Comparison of ENCODE assay signal across 21 cellular contexts in the genomic region with DNA sequence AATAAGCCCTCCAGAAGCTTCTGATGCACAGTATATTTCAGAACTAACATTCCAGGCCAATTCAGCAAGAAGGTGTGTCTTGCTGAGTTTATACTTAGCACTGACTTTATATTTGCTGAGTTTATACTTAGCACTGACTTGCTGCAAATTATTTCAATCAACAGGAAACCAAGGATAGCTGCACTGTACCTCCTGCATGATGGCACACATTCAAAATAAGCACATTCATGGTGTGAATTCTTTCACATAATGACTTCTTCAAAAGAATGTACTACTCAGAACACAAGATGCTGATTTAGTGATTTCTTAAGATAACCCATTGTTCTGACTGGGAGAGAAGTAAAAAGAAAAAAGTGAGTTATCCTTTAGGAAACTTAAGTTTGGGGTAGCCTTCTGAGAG. TPM values are rescaled to one million over a fixed set of nuclear protein-coding genes. Genes with fewer than 3 reads are reported as not detected.
DNase-seq lines count a peak whose midpoint lies in the region; ATAC-seq, FAIRE-seq and TF ChIP-seq lines count a peak whose summit lies in the region.
"Had no signal": no experiment of that assay in that cellular context is flagged by ENCODE, and none has a peak within 500 bp of the region (broad histone marks: within the 10 kb centered on the region; RNA-seq: fewer than 3 reads in every experiment).

No MANE protein-coding gene starts in this region.

- no peak overlapping the region for H2AK5ac ChIP-seq in IMR-90 (ENCODE audit: low read depth, low read length)

- H3K4me1 ChIP-seq in IMR-90 (ENCODE audit: control insufficient read depth, insufficient read depth, low read length) (peaks cover 17% of the 10 kb centered on the region), PC-3 (ENCODE audit: insufficient read depth, low read length) (0 out of 2 replicates have a peak, but pooled peaks cover 6% of the 10 kb centered on the region), smooth muscle cell (ENCODE audit: low read depth) (peaks cover 8% of the 10 kb centered on the region)
- H3K4me1 ChIP-seq: Peyer's patch had no signal

- H3K4me3 ChIP-seq in IMR-90 (ENCODE audit: insufficient read depth, low read depth, low read length) (no peak overlapping the region), bronchial epithelial cell (ENCODE audit: low read depth, low read length) (no peak overlapping the region), kidney epithelial cell (ENCODE audit: low read depth, low read length) (no peak overlapping the region), PC-3 (ENCODE audit: low read length) (no peak overlapping the region), smooth muscle cell (no peak overlapping the region)
- H3K4me3 ChIP-seq: dorsolateral prefrontal cortex, Peyer's patch, psoas muscle had no signal

- peaks cover 12% of the 10 kb centered on the region for H3K9me1 ChIP-seq in IMR-90 (ENCODE audit: insufficient read depth, low read length)

- no peak overlapping the region for H3K4me3 Mint-ChIP-seq in stimulated activated naive B cell treated with anti-CD40 and anti-IgM and Interleukin-4, amounts not matched to agents 10 μg/mL and 1 μg/mL and 100 μg/mL, for 72 hours
- H3K4me3 Mint-ChIP-seq: activated CD8-positive, alpha-beta memory T cell treated with anti-CD3 and anti-CD28 coated beads, Interleukin-2, amount 10 ng/mL, durations not matched to agents 7 days and 5 days; CD4-positive, alpha-beta T cell; naive thymus-derived CD8-positive, alpha-beta T cell had no signal

- no peak overlapping the region for H4K91ac ChIP-seq in IMR-90 (ENCODE audit: insufficient read depth, low read depth, low read length)

- H2BK15ac ChIP-seq in IMR-90 (ENCODE audit: low read depth, low read length) = no peak overlapping the region

- no peak overlapping the region for H2BK120ac ChIP-seq in IMR-90 (ENCODE audit: low read depth, low read length)

- no TSS peak for BruUV-seq in IMR-90 (replicated peaks; lab: Mats Ljungman, UMichigan)
- BruUV-seq in PC-3 (replicated peaks; lab: Mats Ljungman, UMichigan) = no TSS peak

- no peaks in the 10 kb centered on the region for H3K27me3 Mint-ChIP-seq in stimulated activated naive B cell treated with anti-CD40 and anti-IgM and Interleukin-4, amounts not matched to agents 10 μg/mL and 1 μg/mL and 100 μg/mL, for 72 hours
- H3K27me3 Mint-ChIP-seq: activated CD8-positive, alpha-beta memory T cell treated with anti-CD3 and anti-CD28 coated beads, Interleukin-2, amount 10 ng/mL, durations not matched to agents 7 days and 5 days; CD4-positive, alpha-beta T cell; IgD-negative memory B cell; naive thymus-derived CD8-positive, alpha-beta T cell had no signal

- POLR2A ChIA-PET in IMR-90 (lab: Charles Lee; ENCODE audit: unreplicated experiment) (no interaction called here), PC-3 (lab: Charles Lee; ENCODE audit: unreplicated experiment) (no interaction called here)

- peak overlapping the region; percentile 75 for H3K27ac Mint-ChIP-seq in stimulated activated naive B cell treated with anti-CD40 and anti-IgM and Interleukin-4, amounts not matched to agents 10 μg/mL and 1 μg/mL and 100 μg/mL, for 72 hours
- H3K27ac Mint-ChIP-seq: activated CD8-positive, alpha-beta memory T cell treated with anti-CD3 and anti-CD28 coated beads, Interleukin-2, amount 10 ng/mL, durations not matched to agents 7 days and 5 days; CD4-positive, alpha-beta T cell; IgD-negative memory B cell had no signal

- no peak overlapping the region for H3K27ac ChIP-seq in IMR-90 (ENCODE audit: insufficient read depth, low read length)
- no peak overlapping the region for H3K27ac ChIP-seq in PC-3 (ENCODE audit: low read length)
- H3K27ac ChIP-seq in smooth muscle cell (ENCODE audit: low read depth) = no peak overlapping the region
- H3K27ac ChIP-seq: dorsolateral prefrontal cortex, psoas muscle, WERI-Rb-1 had no signal

- H3K4me1 Mint-ChIP-seq in stimulated activated naive B cell treated with anti-CD40 and anti-IgM and Interleukin-4, amounts not matched to agents 10 μg/mL and 1 μg/mL and 100 μg/mL, for 72 hours = peaks cover 54 to 82% of the 10 kb centered on the region in 2 donors

- TF ChIP-seq CTCF in IMR-90 (conservative IDR thresholded peaks at IDR 0.05; ENCODE audit: low read depth, low read length) (no peak), bronchial epithelial cell (IDR thresholded peaks at IDR 0.05; ENCODE audit: insufficient read depth, low read length, severe bottlenecking) (no peak), kidney epithelial cell (IDR thresholded peaks at IDR 0.05; ENCODE audit: insufficient read depth, low read length, poor library complexity, severe bottlenecking) (no peak), PC-3 (conservative IDR thresholded peaks at IDR 0.05; ENCODE audit: low read depth, low read length) (no peak), smooth muscle cell (IDR thresholded peaks at IDR 0.05; ENCODE audit: borderline replicate concordance, insufficient read depth, poor library complexity, severe bottlenecking) (no peak)

- dilution Hi-C loops in IMR-90 (cut with HindIII; ENCODE audit: low sequenced_read_pairs, unreplicated experiment) = no loop called here

- no peak overlapping the region for H3K56ac ChIP-seq in IMR-90 (ENCODE audit: extremely low read depth, insufficient read depth, low read length)

- H3K36me3 Mint-ChIP-seq in stimulated activated naive B cell treated with anti-CD40 and anti-IgM and Interleukin-4, amounts not matched to agents 10 μg/mL and 1 μg/mL and 100 μg/mL, for 72 hours = peaks cover 13 to 22% of the 10 kb centered on the region in 2 donors
- H3K36me3 Mint-ChIP-seq: activated CD8-positive, alpha-beta memory T cell treated with anti-CD3 and anti-CD28 coated beads, Interleukin-2, amount 10 ng/mL, durations not matched to agents 7 days and 5 days; naive thymus-derived CD8-positive, alpha-beta T cell had no signal

- no peak for TF ChIP-seq RAD21 in IMR-90 (IDR thresholded peaks at IDR 0.05; ENCODE audit: low read length)

- no peak overlapping the region for H2AK9ac ChIP-seq in IMR-90 (replicated peaks; ENCODE audit: low read depth, low read length, poor library complexity)

- CTCF ChIA-PET in IMR-90 (lab: Yijun Ruan, JAX) (interaction anchor here (1.4 kb wide), 1 partner anchor 20 kb away, joined by 4 read pairs; no protein-coding TSS in a partner anchor), PC-3 (lab: Charles Lee) (no interaction called here)

- peak overlapping the region; percentile 10; the same call in 1 of the 2 replicates for H3K18ac ChIP-seq in IMR-90 (ENCODE audit: low read depth, low read length)

- H3K79me1 ChIP-seq in IMR-90 (ENCODE audit: low read depth in 1 of 2, low read length in 2 of 2) = peaks cover 19 to 65% of the 10 kb centered on the region in 2 experiments

- FAIRE-seq in bronchial epithelial cell (lab: Jason Lieb, UNC) = no peak
- FAIRE-seq: GM12891, H54 had no signal

- no peaks in the 10 kb centered on the region for H3K79me2 ChIP-seq in PC-3 (ENCODE audit: low read length)
- peaks cover 39% of the 10 kb centered on the region for H3K79me2 ChIP-seq in smooth muscle cell (ENCODE audit: low read depth)

- no peak overlapping the region for H2BK20ac ChIP-seq in IMR-90 (ENCODE audit: low read depth, low read length)

- in situ Hi-C loops in IMR-90 (cut with MboI; ENCODE audit: low sequenced_read_pairs) = no loop called here

- H3K9me3 Mint-ChIP-seq in stimulated activated naive B cell treated with anti-CD40 and anti-IgM and Interleukin-4, amounts not matched to agents 10 μg/mL and 1 μg/mL and 100 μg/mL, for 72 hours = peaks cover 3% of the 10 kb centered on the region in 2 donors
- H3K9me3 Mint-ChIP-seq: CD4-positive, alpha-beta T cell; IgD-negative memory B cell had no signal

- no peak for TF ChIP-seq POLR2A in IMR-90 (IDR thresholded peaks at IDR 0.05; ENCODE audit: low read depth, low read length)

- peak overlapping the region; percentile 28; the same call in 1 of the 2 replicates for H4K5ac ChIP-seq in IMR-90 (ENCODE audit: low read depth, low read length)

- H3K23ac ChIP-seq in IMR-90 (ENCODE audit: low read depth, low read length) = no peak overlapping the region; the same call in 1 of the 2 replicates

- no peaks in the 10 kb centered on the region for H3F3A ChIP-seq in PC-3 (ENCODE audit: low read length, unreplicated experiment)
- H3F3A ChIP-seq in smooth muscle cell (ENCODE audit: low read depth) = peaks cover 20% of the 10 kb centered on the region

- H2AFZ ChIP-seq in IMR-90 (replicated peaks; ENCODE audit: low read length, poor library complexity) (no peak overlapping the region), PC-3 (ENCODE audit: low read length) (no peak overlapping the region), smooth muscle cell (ENCODE audit: low read depth) (no peak overlapping the region)

- no peak overlapping the region for H4K8ac ChIP-seq in IMR-90 (ENCODE audit: low read depth in 2 of 2, low read length in 2 of 2)

- ATAC-seq in IMR-90 (ENCODE audit: low read depth) = no peak
- no peak for ATAC-seq in stimulated activated naive B cell treated with anti-CD40 and anti-IgM and Interleukin-4, amounts not matched to agents 10 μg/mL and 1 μg/mL and 100 μg/mL, for 72 hours (replicated peaks)
- ATAC-seq in PC-3 = no peak
- ATAC-seq in HG02870 (IDR thresholded peaks at IDR 0.05; ENCODE audit: unreplicated experiment) = no peak
- ATAC-seq: activated CD8-positive, alpha-beta memory T cell treated with anti-CD3 and anti-CD28 coated beads, Interleukin-2, amount 10 ng/mL, durations not matched to agents 7 days and 5 days; left ventricle myocardium superior; naive thymus-derived CD8-positive, alpha-beta T cell had no signal

- no peak overlapping the region for H3K14ac ChIP-seq in IMR-90 (replicated peaks; ENCODE audit: low read depth, low read length)

- H3K4ac ChIP-seq in IMR-90 (ENCODE audit: low read depth, low read length) = no peak overlapping the region; the same call in 1 of the 2 replicates

- H4K20me1 ChIP-seq in IMR-90 (ENCODE audit: insufficient read depth, low read length) = peaks cover 12% of the 10 kb centered on the region; the same call in 1 of the 2 replicates
- H4K20me1 ChIP-seq in PC-3 (ENCODE audit: low read length) = no peaks in the 10 kb centered on the region
- peaks cover 36% of the 10 kb centered on the region for H4K20me1 ChIP-seq in smooth muscle cell (ENCODE audit: low read depth)

- H3K36me3 ChIP-seq in IMR-90 (ENCODE audit: control insufficient read depth, insufficient read depth, low read length) = no peaks in the 10 kb centered on the region
- H3K36me3 ChIP-seq in bronchial epithelial cell (ENCODE audit: control insufficient read depth, insufficient read depth, low read length) = no peaks in the 10 kb centered on the region
- no peaks in the 10 kb centered on the region for H3K36me3 ChIP-seq in kidney epithelial cell (ENCODE audit: control insufficient read depth, insufficient read depth, low read length)
- H3K36me3 ChIP-seq in PC-3 (ENCODE audit: low read depth, low read length) = no peaks in the 10 kb centered on the region
- no peaks in the 10 kb centered on the region for H3K36me3 ChIP-seq in smooth muscle cell (ENCODE audit: low read depth)
- H3K36me3 ChIP-seq: Peyer's patch, WERI-Rb-1 had no signal

- no peaks in the 10 kb centered on the region for H3K27me3 ChIP-seq in IMR-90 (ENCODE audit: control insufficient read depth, insufficient read depth, low read length)
- H3K27me3 ChIP-seq in bronchial epithelial cell (ENCODE audit: control insufficient read depth, insufficient read depth, low read length) = no peaks in the 10 kb centered on the region
- H3K27me3 ChIP-seq in kidney epithelial cell (ENCODE audit: control insufficient read depth, insufficient read depth, low read length) = no peaks in the 10 kb centered on the region
- H3K27me3 ChIP-seq in PC-3 (ENCODE audit: low read length) = no peaks in the 10 kb centered on the region
- H3K27me3 ChIP-seq in smooth muscle cell (ENCODE audit: low read depth) = no peaks in the 10 kb centered on the region
- H3K27me3 ChIP-seq: dorsolateral prefrontal cortex, Peyer's patch had no signal

- intact Hi-C loops in IMR-90 (cut with micrococcal nuclease) (no loop called here), PC-3 (cut with micrococcal nuclease) (no loop called here)

- DNase-seq in IMR-90 = no peak
- DNase-seq in bronchial epithelial cell (ENCODE audit: low read depth) = peak; percentile 27
- DNase-seq in kidney epithelial cell (ENCODE audit: low read depth) = peak; percentile 44
- DNase-seq in stimulated activated naive B cell treated with anti-CD40 and anti-IgM and Interleukin-4, amounts not matched to agents 10 μg/mL and 1 μg/mL and 100 μg/mL, for 72 hours = no peak
- no peak for DNase-seq in PC-3
- no peak for DNase-seq in smooth muscle cell (lab: John Stamatoyannopoulos, UW; ENCODE audit: unreplicated experiment)
- DNase-seq: activated CD8-positive, alpha-beta memory T cell treated with anti-CD3 and anti-CD28 coated beads, Interleukin-2, amount 10 ng/mL, durations not matched to agents 7 days and 5 days; activated gamma-delta T cell; aorta; CD4-positive, alpha-beta T cell; dorsolateral prefrontal cortex; left ventricle myocardium superior; naive thymus-derived CD8-positive, alpha-beta T cell; NCI-H1092; Peyer's patch; psoas muscle; WERI-Rb-1 had no signal

- H3K9me2 ChIP-seq in PC-3 (replicated peaks; ENCODE audit: low read length) = no peaks in the 10 kb centered on the region

- H3K9me3 ChIP-seq in IMR-90 (ENCODE audit: control insufficient read depth, insufficient read depth, low read length) (no peaks in the 10 kb centered on the region), PC-3 (ENCODE audit: low read length) (no peaks in the 10 kb centered on the region), smooth muscle cell (replicated peaks; ENCODE audit: low read depth) (no peaks in the 10 kb centered on the region)
- H3K9me3 ChIP-seq: Peyer's patch, psoas muscle had no signal

- H2BK5ac ChIP-seq in IMR-90 (ENCODE audit: low read depth, low read length, poor library complexity, severe bottlenecking) = no peak overlapping the region

- no peak overlapping the region for H3K9ac ChIP-seq in IMR-90 (ENCODE audit: low read depth, low read length)
- no peak overlapping the region for H3K9ac ChIP-seq in PC-3 (ENCODE audit: low read length)
- H3K9ac ChIP-seq in smooth muscle cell (ENCODE audit: low read depth) = no peak overlapping the region

- H3K4me2 ChIP-seq in IMR-90 (ENCODE audit: low read depth, low read length) (no peak overlapping the region), PC-3 (ENCODE audit: low read length) (no peak overlapping the region), smooth muscle cell (no peak overlapping the region)

RNA-seq across cellular contexts. Expression of gene JAZF1, which starts 52.0 kb away (rescaled TPM):
- 8.4 and 12.2 TPM in 2 replicates for total RNA-seq in IMR-90 (2012; rRNA removed)
- polyA plus RNA-seq in IMR-90 (2012; rRNA removed) = 8.6 and 10.5 TPM in 2 replicates
- polyA plus RNA-seq in IMR-90 (2012; cell fraction: cytosol; rRNA removed) = 4.1 and 8.9 TPM in 2 replicates
- 3.2 and 7.4 TPM in 2 replicates for polyA plus RNA-seq in IMR-90 (2012; cell fraction: nucleus; rRNA removed; ENCODE audit: low replicate concordance)
- total RNA-seq in bronchial epithelial cell = 1.0 and 1.1 TPM in 2 replicates
- total RNA-seq in kidney epithelial cell = 0.96 and 1.3 TPM in 2 replicates
- 2.2 and 2.3 TPM in 2 replicates for total RNA-seq in PC-3 (2014; rRNA removed)
- 14.2 and 18.0 TPM in 2 replicates for total RNA-seq in smooth muscle cell
- polyA plus RNA-seq in smooth muscle cell = 14.4 and 17.4 TPM in 2 replicates

Comparison
In these comparisons a context has a peak if more than half of its experiments do, and no peak if none do; other contexts are left out.
1. DNase-seq: peak in bronchial epithelial cell (single experiment) and kidney epithelial cell (single experiment); none in IMR-90 (single experiment), stimulated activated naive B cell treated with anti-CD40 and anti-IgM and Interleukin-4, amounts not matched to agents 10 μg/mL and 1 μg/mL and 100 μg/mL, for 72 hours (single experiment), PC-3 (single experiment) and smooth muscle cell (single experiment).